1 cellular context compared by ENCODE assay signal in genomic region chr12:94769040-94769420, GRCh38.
TF ChIP-seq lines count a peak whose summit lies in the region.

No MANE protein-coding gene starts in this region.

TF ChIP-seq in GM23338, 12 proteins besides CTCF, POLR2A, EP300 and RAD21 (continued from another document):
- TF ChIP-seq REST (IDR thresholded peaks at IDR 0.05; ENCODE audit: unreplicated experiment) (no peak), EZH2phosphoT487 (IDR thresholded peaks at IDR 0.05; ENCODE audit: unreplicated experiment) (no peak), STAT1 (IDR thresholded peaks at IDR 0.05; ENCODE audit: unreplicated experiment) (no peak)
